In genomic region chr9:37943329-37944265, GRCh38 we compare ENCODE assay signal across 10 cellular contexts. TPM values are rescaled to one million over a fixed set of nuclear protein-coding genes. Genes with fewer than 3 reads are reported as not detected.
DNase-seq lines count a peak whose midpoint lies in the region; ATAC-seq and TF ChIP-seq lines count a peak whose summit lies in the region.
"Had no signal": no experiment of that assay in that cellular context is flagged by ENCODE, and none has a peak within 500 bp of the region (broad histone marks: within the 10 kb centered on the region; RNA-seq: fewer than 3 reads in every experiment).

No MANE protein-coding gene starts in this region.

- intact Hi-C loops in Caco-2 (cut with micrococcal nuclease; ENCODE audit: unreplicated experiment): loop anchor here (2.0 kb wide), 2 partner anchors 23 to 31 kb away; no protein-coding TSS in a partner anchor

- no peak for TF ChIP-seq POLR2A in gastroesophageal sphincter (IDR thresholded peaks at IDR 0.05)
- TF ChIP-seq POLR2A in Peyer's patch (IDR thresholded peaks at IDR 0.05): no peak

- peaks cover 2% of the 10 kb centered on the region for H3K36me3 ChIP-seq in Caco-2 (ENCODE audit: control insufficient read depth, insufficient read depth, low read length)
- H3K36me3 ChIP-seq in gastroesophageal sphincter: peaks cover 0 to 43% of the 10 kb centered on the region in 2 donors
- H3K36me3 ChIP-seq in Peyer's patch: peaks cover 0 to 49% (median 0%) of the 10 kb centered on the region in 3 donors

- H3K9me3 ChIP-seq in Caco-2: no peaks in the 10 kb centered on the region
- H3K9me3 ChIP-seq in gastroesophageal sphincter: no peaks in the 10 kb centered on the region
- no peaks in the 10 kb centered on the region for H3K9me3 ChIP-seq in Peyer's patch

- H3K27me3 Mint-ChIP-seq in Caco-2 (ENCODE audit: insufficient read depth, unreplicated experiment) (no peaks in the 10 kb centered on the region), progenitor cell of endocrine pancreas (no peaks in the 10 kb centered on the region)

- H3K9me3 Mint-ChIP-seq in Caco-2 (ENCODE audit: unreplicated experiment) (no peaks in the 10 kb centered on the region), progenitor cell of endocrine pancreas (ENCODE audit: low read depth) (no peaks in the 10 kb centered on the region)

- no peak for TF ChIP-seq CTCF in Caco-2 (IDR thresholded peaks at IDR 0.05; ENCODE audit: insufficient read depth in 1 of 2, low read depth in 1 of 2, low read length in 1 of 2, severe bottlenecking in 1 of 2, unreplicated experiment in 1 of 2)
- no peak for TF ChIP-seq CTCF in gastroesophageal sphincter (IDR thresholded peaks at IDR 0.05)
- no peak for TF ChIP-seq CTCF in progenitor cell of endocrine pancreas (IDR thresholded peaks at IDR 0.05; ENCODE audit: unreplicated experiment)
- no peak for TF ChIP-seq CTCF in Peyer's patch (IDR thresholded peaks at IDR 0.05)

- ATAC-seq in gastroesophageal sphincter (peak; percentile 37), HG03025 (IDR thresholded peaks at IDR 0.05; ENCODE audit: low FRiP score, unreplicated experiment) (no peak)

- peaks cover 35% of the 10 kb centered on the region for H3K4me1 Mint-ChIP-seq in Caco-2 (ENCODE audit: low read depth, unreplicated experiment)
- H3K4me1 Mint-ChIP-seq in progenitor cell of endocrine pancreas (ENCODE audit: low read depth): peaks cover 20% of the 10 kb centered on the region

- H3K4me1 ChIP-seq in Caco-2 (peaks cover 65% of the 10 kb centered on the region), gastroesophageal sphincter (peaks cover 6 to 38% (median 20%) of the 10 kb centered on the region in 3 donors), Peyer's patch (peaks cover 0 to under 1% (median 0%) of the 10 kb centered on the region in 4 donors)

- DNase-seq in Caco-2 (peak; percentile 69 to 80), SW480 (ENCODE audit: low spot score) (peak; percentile 56), progenitor cell of endocrine pancreas (ENCODE audit: low spot score, unreplicated experiment) (no peak), retina (no peak), AML-193 (lab: John Stamatoyannopoulos, UW) (no peak), Peyer's patch (no peak)
- DNase-seq: NCI-H446 treated with DMSO at 0.1 percent for 48 hours; stimulated activated CD4-positive, alpha-beta T cell treated with anti-CD3 and anti-CD28 coated beads, Interleukin-15, amount 100 ng/mL, for 24 hours had no signal

- TF ChIP-seq EP300 in gastroesophageal sphincter (IDR thresholded peaks at IDR 0.05): no peak

- H3K36me3 Mint-ChIP-seq in Caco-2 (ENCODE audit: insufficient read depth, unreplicated experiment) (peaks cover 45% of the 10 kb centered on the region), progenitor cell of endocrine pancreas (ENCODE audit: insufficient read depth) (peaks cover 9% of the 10 kb centered on the region)

- CTCF ChIA-PET in Caco-2 (lab: Charles Lee): interaction anchor here (1.3 to 1.6 kb wide), 2 partner anchors 30 to 35 kb away, joined by 5 read pairs; no protein-coding TSS in a partner anchor

- H3K4me3 ChIP-seq in Caco-2 (ENCODE audit: low read depth, low read length) (no peak overlapping the region), gastroesophageal sphincter (no peak overlapping the region), Peyer's patch (no peak overlapping the region)

- H3K27ac ChIP-seq in gastroesophageal sphincter (peak overlapping the region in 3 of 4 donors; percentile 25 to 59 (median 27)), Peyer's patch (no peak overlapping the region)

- 10 to 35% methylated on average over 4 to 6 of the region's 12 CpGs for WGBS in gastroesophageal sphincter (ENCODE audit: low coverage in 1 of 2), 2 donors

- no peaks in the 10 kb centered on the region for H3K27me3 ChIP-seq in Caco-2 (replicated peaks; ENCODE audit: control insufficient read depth, insufficient read depth, low read length)
- no peaks in the 10 kb centered on the region for H3K27me3 ChIP-seq in gastroesophageal sphincter
- H3K27me3 ChIP-seq in Peyer's patch: no peaks in the 10 kb centered on the region

- POLR2A ChIA-PET in Caco-2 (lab: Charles Lee): interaction anchor here (0.5 kb wide), 1 partner anchor 35 kb away, joined by 3 read pairs; no protein-coding TSS in a partner anchor

- H3K27ac Mint-ChIP-seq in Caco-2 (ENCODE audit: unreplicated experiment) (peak overlapping the region; percentile 74), progenitor cell of endocrine pancreas (peak overlapping the region; percentile 63)

- TSS peak; percentile 24 for BruUV-seq in Caco-2 (replicated peaks; lab: Mats Ljungman, UMichigan)

- H3K4me3 Mint-ChIP-seq in Caco-2 (ENCODE audit: unreplicated experiment) (peak overlapping the region; percentile 32), progenitor cell of endocrine pancreas (ENCODE audit: low read depth) (no peak overlapping the region)

RNA-seq across cellular contexts. Expression of gene SLC25A51, which starts 39.7 kb away (rescaled TPM):
- total RNA-seq in Caco-2 (2022) (29.1 and 29.3 TPM in 2 replicates), gastroesophageal sphincter (10 to 100 TPM; 27.5 to 43.9 (median 35.8) TPM), progenitor cell of endocrine pancreas (29.1 and 32.5 TPM in 2 replicates), Peyer's patch (10 to 100 TPM; 32.2 to 67.8 (median 57.8) TPM)

Comparison
In these comparisons a context has a peak if more than half of its experiments do, and no peak if none do; other contexts are left out.
1. DNase-seq: peak in Caco-2 (2 of 2) and SW480 (single experiment); none in progenitor cell of endocrine pancreas (single experiment), retina (single experiment), AML-193 (0 of 2) and Peyer's patch (0 of 3).
2. H3K27ac ChIP-seq: peak in gastroesophageal sphincter (3 of 4); none in Peyer's patch (0 of 4).